Comparison of ENCODE assay signal across 9 cellular contexts in the genomic region with DNA sequence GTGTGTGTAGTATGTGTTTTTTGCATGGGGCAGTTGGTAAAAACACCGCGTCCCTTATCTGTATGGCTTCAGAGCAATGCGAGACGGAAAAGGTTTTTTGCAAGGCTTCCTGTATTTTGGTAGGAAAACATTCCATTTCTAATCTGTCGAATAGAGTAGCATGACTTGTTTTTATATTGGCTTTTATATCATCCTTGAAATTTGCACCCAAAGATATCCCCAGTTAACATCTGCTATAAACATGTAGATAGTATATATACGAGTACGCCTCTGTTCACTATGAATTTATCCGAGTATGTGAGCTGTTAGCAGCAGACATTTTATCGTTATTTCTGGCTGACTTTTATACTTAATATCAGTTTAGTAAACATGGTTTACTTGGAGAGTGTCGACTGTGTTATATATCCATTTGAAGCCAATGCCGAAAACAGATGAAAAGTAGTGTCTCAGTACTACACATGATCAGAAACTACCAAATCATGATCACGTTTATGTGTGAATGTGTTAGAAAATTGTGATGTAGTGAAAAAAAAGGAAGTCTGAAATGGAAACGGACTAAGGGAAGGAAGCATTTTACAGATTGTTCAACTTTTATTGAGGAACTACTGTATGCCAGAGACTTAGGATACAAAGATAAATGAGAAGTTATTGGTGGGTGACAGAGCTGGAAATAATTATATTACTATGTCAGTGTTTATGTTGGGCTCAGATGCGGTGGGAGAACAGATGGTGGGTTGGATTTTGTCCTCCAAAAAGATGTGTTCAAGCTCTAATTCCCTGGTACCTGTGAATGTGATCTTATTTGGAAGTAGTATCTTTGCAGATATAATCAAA. TPM values are rescaled to one million over a fixed set of nuclear protein-coding genes. Genes with fewer than 3 reads are reported as not detected.
DNase-seq lines count a peak whose midpoint lies in the region; ATAC-seq and TF ChIP-seq lines count a peak whose summit lies in the region.
"Had no signal": no experiment of that assay in that cellular context is flagged by ENCODE, and none has a peak within 500 bp of the region (broad histone marks: within the 10 kb centered on the region; RNA-seq: fewer than 3 reads in every experiment).

No MANE protein-coding gene starts in this region.

- H3K79me2 ChIP-seq in Loucy (ENCODE audit: insufficient read depth, low read length) = peaks cover 46% of the 10 kb centered on the region

- H3K4me1 ChIP-seq in BLaER1 = peaks cover 34% of the 10 kb centered on the region
- peaks cover 57% of the 10 kb centered on the region for H3K4me1 ChIP-seq in Loucy (ENCODE audit: insufficient read depth, low read length, poor library complexity, severe bottlenecking)
- H3K4me1 ChIP-seq in mucosa of descending colon (ENCODE audit: low read depth) = peaks cover 7% of the 10 kb centered on the region

- ATAC-seq in mucosa of descending colon (no peak), HG03460 (IDR thresholded peaks at IDR 0.05; ENCODE audit: unreplicated experiment) (no peak)

- H3K4me3 ChIP-seq in BLaER1 = peak overlapping the region; percentile 96
- H3K4me3 ChIP-seq in Loucy (ENCODE audit: low read length, poor library complexity, severe bottlenecking) = peak overlapping the region; percentile 95
- peak overlapping the region; percentile 82 to 85 for H3K4me3 ChIP-seq in cardiac fibroblast (replicated peaks in 1 of 2; ENCODE audit: low read depth in 2 of 2, low read length in 2 of 2)
- peak overlapping the region; percentile 58 for H3K4me3 ChIP-seq in mucosa of descending colon

- TF ChIP-seq CTCF in Loucy (conservative IDR thresholded peaks at IDR 0.05; ENCODE audit: low read length) (no peak), cardiac fibroblast (IDR thresholded peaks at IDR 0.05; ENCODE audit: low read depth, low read length) (no peak), mucosa of descending colon (IDR thresholded peaks at IDR 0.05) (no peak)

- peak overlapping the region; percentile 76 for H3K4me2 ChIP-seq in BLaER1
- peak overlapping the region; percentile 95 for H3K4me2 ChIP-seq in Loucy (ENCODE audit: low read depth, low read length, poor library complexity, severe bottlenecking)

- H3K9ac ChIP-seq in BLaER1 = peak overlapping the region; percentile 95
- H3K9ac ChIP-seq in Loucy (ENCODE audit: low read depth, low read length, poor library complexity, severe bottlenecking) = peak overlapping the region; percentile 97

- intact Hi-C loops in mucosa of descending colon (cut with DNase I, micrococcal nuclease) = no loop called here

- peak in 1 of 2 donors; percentile 77 for DNase-seq in cardiac fibroblast (ENCODE audit: low read depth in 2 of 2)
- DNase-seq in mucosa of descending colon = no peak
- DNase-seq in activated effector memory CD4-positive, alpha-beta T cell treated with anti-CD3 and anti-CD28 coated beads, Interleukin-2, amount 50 U/mL, for 16 hours = no peak
- no peak for DNase-seq in activated T-cell treated with anti-CD3 and anti-CD28 coated beads, Interleukin-2, amount 50 U/mL, for 1 hour
- no peak for DNase-seq in NCI-H2196 treated with DMSO at 0.1 percent for 48 hours (lab: John Stamatoyannopoulos, UW; ENCODE audit: unreplicated experiment)
- DNase-seq: activated CD8-positive, alpha-beta memory T cell treated with anti-CD3 and anti-CD28 coated beads, Interleukin-2, amount 50 U/mL, for 48 hours had no signal

- H3K36me3 ChIP-seq in BLaER1 (peaks cover 16% of the 10 kb centered on the region), Loucy (ENCODE audit: insufficient read depth, low read length) (peaks cover 9% of the 10 kb centered on the region; the same call in 1 of the 2 replicates), mucosa of descending colon (ENCODE audit: low read depth) (no peaks in the 10 kb centered on the region)

- H3F3A ChIP-seq in Loucy (ENCODE audit: low read depth) = no peaks in the 10 kb centered on the region

- H3K27me3 ChIP-seq in BLaER1 (no peaks in the 10 kb centered on the region), Loucy (ENCODE audit: insufficient read depth, low read length, poor library complexity, severe bottlenecking) (no peaks in the 10 kb centered on the region)

- no peaks in the 10 kb centered on the region; the same call in 1 of the 2 replicates for H4K20me1 ChIP-seq in BLaER1
- H4K20me1 ChIP-seq in Loucy (ENCODE audit: insufficient read depth, low read length, poor library complexity, severe bottlenecking) = peaks cover 17% of the 10 kb centered on the region

- no peaks in the 10 kb centered on the region for H3K9me2 ChIP-seq in Loucy (replicated peaks; ENCODE audit: low read depth, low read length)

- H2AFZ ChIP-seq in Loucy (ENCODE audit: low read length) = peak overlapping the region; percentile 76

- peak overlapping the region; percentile 95 for H3K27ac ChIP-seq in BLaER1

- H3K9me3 ChIP-seq in BLaER1 (no peaks in the 10 kb centered on the region), Loucy (ENCODE audit: insufficient read depth, low read depth, low read length) (no peaks in the 10 kb centered on the region), mucosa of descending colon (no peaks in the 10 kb centered on the region)

RNA-seq across cellular contexts. Expression of gene LEPR, which starts 1.1 kb away (rescaled TPM):
- 1 to 10 TPM; 2.6 to 7.5 (median 4.6) TPM for total RNA-seq in mucosa of descending colon

RNA-seq across cellular contexts. Expression of gene LEPROT, which starts 1.1 kb away (rescaled TPM):
- total RNA-seq in mucosa of descending colon = 10 to 100 TPM; 56.4 to 74.8 (median 56.6) TPM
